Comparison of ENCODE assay signal across 1 cellular context in genomic region chr18:9848170-9848854, GRCh38.
TF ChIP-seq lines count a peak whose summit lies in the region.

No MANE protein-coding gene starts in this region.

TF ChIP-seq in K562, 482 proteins besides CTCF, POLR2A, EP300 and RAD21 (continues in another document):
- no peak for TF ChIP-seq NFXL1 (CRISPR knock-in tag; IDR thresholded peaks at IDR 0.05)
- TF ChIP-seq ZBTB8A (IDR thresholded peaks at IDR 0.05; ENCODE audit: partially characterized antibody): no peak
- TF ChIP-seq HMG20A (CRISPR knock-in tag; conservative IDR thresholded peaks at IDR 0.05): no peak
- no peak for TF ChIP-seq RNF2 (IDR thresholded peaks at IDR 0.05)
- TF ChIP-seq FOS (IDR thresholded peaks at IDR 0.05; ENCODE audit: extremely low read depth, insufficient read length): no peak
- TF ChIP-seq ZNF253 (CRISPR knock-in tag; conservative IDR thresholded peaks at IDR 0.05): no peak
- TF ChIP-seq ZNF561 (CRISPR knock-in tag; conservative IDR thresholded peaks at IDR 0.05): no peak
- no peak for TF ChIP-seq FOXA3 (CRISPR knock-in tag; conservative IDR thresholded peaks at IDR 0.05 in 1 of 2, IDR thresholded peaks at IDR 0.05 in 1 of 2)
- TF ChIP-seq RFX1 (IDR thresholded peaks at IDR 0.05): no peak
- TF ChIP-seq CHD2 (IDR thresholded peaks at IDR 0.05; ENCODE audit: low read depth, low read length): no peak
- TF ChIP-seq HDAC1 (IDR thresholded peaks at IDR 0.05): peak; percentile 31 to 94; a peak in 2 of 4 replicates
- TF ChIP-seq PRDM10 (IDR thresholded peaks at IDR 0.05; ENCODE audit: partially characterized antibody): no peak
- TF ChIP-seq ETV6 (IDR thresholded peaks at IDR 0.05; ENCODE audit: borderline replicate concordance in 1 of 2, low read depth in 2 of 2, low read length in 1 of 2): no peak
- TF ChIP-seq ETV6 (CRISPR knock-in tag; IDR thresholded peaks at IDR 0.05; ENCODE audit: borderline replicate concordance): no peak
- no peak for TF ChIP-seq SRSF1 (IDR thresholded peaks at IDR 0.05; ENCODE audit: low read depth, low read length)
- no peak for TF ChIP-seq ATF6 (CRISPR knock-in tag; IDR thresholded peaks at IDR 0.05)
- TF ChIP-seq TSHZ1 (CRISPR knock-in tag; IDR thresholded peaks at IDR 0.05): no peak
- no peak for TF ChIP-seq ETS2 (tag; IDR thresholded peaks at IDR 0.05; ENCODE audit: borderline replicate concordance, poor library complexity, severe bottlenecking)
- TF ChIP-seq ZNF239 (CRISPR knock-in tag; IDR thresholded peaks at IDR 0.05): no peak
- no peak for TF ChIP-seq ZBTB17 (CRISPR knock-in tag; IDR thresholded peaks at IDR 0.05)
- no peak for TF ChIP-seq HDAC8 (tag; IDR thresholded peaks at IDR 0.05)
- no peak for TF ChIP-seq ELK3 (CRISPR knock-in tag; IDR thresholded peaks at IDR 0.05)
- TF ChIP-seq BCL6 (CRISPR knock-in tag; IDR thresholded peaks at IDR 0.05): no peak
- TF ChIP-seq ZNF655 (CRISPR knock-in tag; IDR thresholded peaks at IDR 0.05): no peak
- peak; percentile 98 for TF ChIP-seq CBFA2T2 (conservative IDR thresholded peaks at IDR 0.05)
- no peak for TF ChIP-seq MCM5 (IDR thresholded peaks at IDR 0.05; ENCODE audit: low read depth)
- TF ChIP-seq GATAD2B (IDR thresholded peaks at IDR 0.05; ENCODE audit: borderline replicate concordance): no peak; the same call in 1 of the 2 replicates
- no peak for TF ChIP-seq ZNF785 (CRISPR knock-in tag; IDR thresholded peaks at IDR 0.05)
- no peak for TF ChIP-seq CEBPG (CRISPR knock-in tag; IDR thresholded peaks at IDR 0.05)
- no peak for TF ChIP-seq CEBPG (tag; conservative IDR thresholded peaks at IDR 0.05 in 1 of 2, IDR thresholded peaks at IDR 0.05 in 1 of 2)
- no peak for TF ChIP-seq MBD2 (IDR thresholded peaks at IDR 0.05; ENCODE audit: borderline replicate concordance, low read depth)
- no peak for TF ChIP-seq MEF2D (tag; conservative IDR thresholded peaks at IDR 0.05; ENCODE audit: low read depth)
- TF ChIP-seq GABPA (tag; conservative IDR thresholded peaks at IDR 0.05; ENCODE audit: low read depth): no peak
- TF ChIP-seq ZKSCAN1 (IDR thresholded peaks at IDR 0.05; ENCODE audit: low read depth, low read length): no peak
- no peak; the same call in 1 of the 2 replicates for TF ChIP-seq THRAP3 (IDR thresholded peaks at IDR 0.05; ENCODE audit: borderline replicate concordance)
- TF ChIP-seq MTA2 (IDR thresholded peaks at IDR 0.05; ENCODE audit: low read depth): peak; percentile 83
- TF ChIP-seq ATF3 (IDR thresholded peaks at IDR 0.05): no peak
- TF ChIP-seq ATF3 (CRISPR knock-in tag; conservative IDR thresholded peaks at IDR 0.05): no peak
- TF ChIP-seq YBX1 (IDR thresholded peaks at IDR 0.05): no peak
- TF ChIP-seq SAFB2 (IDR thresholded peaks at IDR 0.05; ENCODE audit: borderline replicate concordance, low read depth, low read length, severe bottlenecking): no peak
- TF ChIP-seq FOXA1 (IDR thresholded peaks at IDR 0.05; ENCODE audit: borderline replicate concordance): no peak
- TF ChIP-seq BMI1 (IDR thresholded peaks at IDR 0.05; ENCODE audit: low read length): no peak
- TF ChIP-seq ZMIZ1 (IDR thresholded peaks at IDR 0.05; ENCODE audit: low read depth in 2 of 2, low read length in 2 of 2): peak in 1 of 2 experiments; percentile 33; a peak in 1 of 4 replicates
- no peak for TF ChIP-seq SRSF3 (IDR thresholded peaks at IDR 0.05; ENCODE audit: insufficient read depth, low read length)
- TF ChIP-seq ETV5 (CRISPR knock-in tag; IDR thresholded peaks at IDR 0.05; ENCODE audit: low read depth): no peak
- no peak for TF ChIP-seq KAT8 (IDR thresholded peaks at IDR 0.05; ENCODE audit: low read depth)
- no peak for TF ChIP-seq NELFE (IDR thresholded peaks at IDR 0.05; ENCODE audit: insufficient read depth, insufficient read length)
- TF ChIP-seq HNRNPL (IDR thresholded peaks at IDR 0.05; ENCODE audit: low read depth, low read length): no peak
- peak; percentile 90 for TF ChIP-seq TEAD4 (IDR thresholded peaks at IDR 0.05; ENCODE audit: low read length)
- TF ChIP-seq TEAD4 (CRISPR knock-in tag; IDR thresholded peaks at IDR 0.05; ENCODE audit: borderline replicate concordance): no peak
- no peak for TF ChIP-seq ZNF444 (CRISPR knock-in tag; IDR thresholded peaks at IDR 0.05)
- no peak for TF ChIP-seq RB1 (IDR thresholded peaks at IDR 0.05; ENCODE audit: low read depth)
- no peak for TF ChIP-seq ZNF12 (CRISPR knock-in tag; IDR thresholded peaks at IDR 0.05)
- no peak for TF ChIP-seq KDM5B (IDR thresholded peaks at IDR 0.05; ENCODE audit: insufficient replicate concordance, low read depth, low read length)
- no peak for TF ChIP-seq NR4A1 (CRISPR knock-in tag; IDR thresholded peaks at IDR 0.05)
- TF ChIP-seq NR4A1 (tag; IDR thresholded peaks at IDR 0.05): no peak
